In the genomic region with DNA sequence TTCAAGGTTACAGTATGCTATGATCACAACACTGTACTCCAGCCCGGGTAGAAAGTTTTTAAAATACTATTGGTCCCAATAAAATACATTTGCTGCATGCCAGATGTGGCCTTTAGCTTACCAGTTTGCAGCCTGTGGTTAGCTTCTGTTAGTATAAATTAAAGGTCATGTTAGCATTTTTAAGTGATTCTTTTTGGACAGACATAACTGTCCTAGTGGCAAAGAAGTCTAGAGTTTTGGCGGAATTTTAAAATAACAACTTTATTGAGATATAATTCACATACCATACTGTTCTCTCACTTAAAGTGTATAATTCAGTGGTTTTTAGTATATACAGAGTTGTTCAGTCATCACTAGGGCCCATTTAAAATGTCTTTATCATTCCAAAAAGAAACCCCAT, we compare ENCODE assay signal across 17 cellular contexts. TPM values are rescaled to one million over a fixed set of nuclear protein-coding genes. Genes with fewer than 3 reads are reported as not detected.
DNase-seq lines count a peak whose midpoint lies in the region; ATAC-seq and TF ChIP-seq lines count a peak whose summit lies in the region.
"Had no signal": no experiment of that assay in that cellular context is flagged by ENCODE, and none has a peak within 500 bp of the region (broad histone marks: within the 10 kb centered on the region; RNA-seq: fewer than 3 reads in every experiment).

No MANE protein-coding gene starts in this region.

- peak overlapping the region; percentile 41 for H3K27ac Mint-ChIP-seq in activated naive CD8-positive, alpha-beta T cell
- no peak overlapping the region for H3K27ac Mint-ChIP-seq in activated naive CD8-positive, alpha-beta T cell treated with anti-CD3 and anti-CD28 coated beads, Interleukin-2, amount 50 U/mL, for 24 hours
- peak overlapping the region; percentile 65 for H3K27ac Mint-ChIP-seq in T-helper 17 cell

- H3K27me3 Mint-ChIP-seq in activated naive CD8-positive, alpha-beta T cell, result no peaks in the 10 kb centered on the region
- no peaks in the 10 kb centered on the region for H3K27me3 Mint-ChIP-seq in activated naive CD8-positive, alpha-beta T cell treated with anti-CD3 and anti-CD28 coated beads, Interleukin-2, amount 50 U/mL, for 24 hours
- no peaks in the 10 kb centered on the region for H3K27me3 Mint-ChIP-seq in T-helper 17 cell

- H3K4me1 Mint-ChIP-seq in activated naive CD8-positive, alpha-beta T cell (ENCODE audit: low read depth), result peaks cover 7% of the 10 kb centered on the region
- peaks cover 14% of the 10 kb centered on the region for H3K4me1 Mint-ChIP-seq in activated naive CD8-positive, alpha-beta T cell treated with anti-CD3 and anti-CD28 coated beads, Interleukin-2, amount 50 U/mL, for 24 hours
- H3K4me1 Mint-ChIP-seq in T-helper 17 cell, result peaks cover 4% of the 10 kb centered on the region

- ATAC-seq in activated naive CD8-positive, alpha-beta T cell treated with anti-CD3 and anti-CD28 coated beads, Interleukin-2, amount 50 U/mL, for 24 hours, result no peak
- no peak for ATAC-seq in T-helper 17 cell
- no peak for ATAC-seq in GM21717 (IDR thresholded peaks at IDR 0.05; ENCODE audit: unreplicated experiment)
- ATAC-seq: A549 had no signal

- no peak for DNase-seq in activated naive CD8-positive, alpha-beta T cell treated with anti-CD3 and anti-CD28 coated beads, Interleukin-2, amount 50 U/mL, for 24 hours
- DNase-seq in T-helper 17 cell (no peak), fibroblast of villous mesenchyme (ENCODE audit: low read depth) (peak; percentile 59), SKM-1 treated with dmso at 0.1 percent for 144 hours (lab: John Stamatoyannopoulos, UW; ENCODE audit: unreplicated experiment) (no peak), pons (ENCODE audit: low spot score) (no peak)
- DNase-seq: KG1, NCI-H1417, NCI-H187 treated with DMSO at 0.1 percent for 48 hours, NCI-H226, NCI-H524, NCI-H82, OCI-M1, Right ventricle myocardium superior had no signal

- H3K4me3 Mint-ChIP-seq in activated naive CD8-positive, alpha-beta T cell, result no peak overlapping the region
- H3K4me3 Mint-ChIP-seq in activated naive CD8-positive, alpha-beta T cell treated with anti-CD3 and anti-CD28 coated beads, Interleukin-2, amount 50 U/mL, for 24 hours, result no peak overlapping the region
- H3K4me3 Mint-ChIP-seq in T-helper 17 cell, result no peak overlapping the region

- no peaks in the 10 kb centered on the region for H3K9me3 ChIP-seq in T-helper 17 cell (ENCODE audit: control insufficient read depth, low read length, poor library complexity, severe bottlenecking)
- H3K9me3 ChIP-seq: A549, BLaER1 had no signal

- H3K4me3 ChIP-seq in fibroblast of villous mesenchyme (ENCODE audit: low read depth, low read length), result no peak overlapping the region
- H3K4me3 ChIP-seq: A549, BLaER1 had no signal

- peaks cover 2% of the 10 kb centered on the region for H3K36me3 Mint-ChIP-seq in activated naive CD8-positive, alpha-beta T cell
- peaks cover 53% of the 10 kb centered on the region for H3K36me3 Mint-ChIP-seq in activated naive CD8-positive, alpha-beta T cell treated with anti-CD3 and anti-CD28 coated beads, Interleukin-2, amount 50 U/mL, for 24 hours (ENCODE audit: low read depth)
- peaks cover 2% of the 10 kb centered on the region for H3K36me3 Mint-ChIP-seq in T-helper 17 cell (ENCODE audit: low read depth)

- no peaks in the 10 kb centered on the region for H3K9me3 Mint-ChIP-seq in activated naive CD8-positive, alpha-beta T cell (ENCODE audit: low read depth)
- no peaks in the 10 kb centered on the region for H3K9me3 Mint-ChIP-seq in activated naive CD8-positive, alpha-beta T cell treated with anti-CD3 and anti-CD28 coated beads, Interleukin-2, amount 50 U/mL, for 24 hours

- no peak for TF ChIP-seq CTCF in fibroblast of villous mesenchyme (IDR thresholded peaks at IDR 0.05; ENCODE audit: insufficient read depth, low read depth, low read length)

RNA-seq across cellular contexts. Expression of a gene that starts 24.3 kb away (rescaled TPM):
- 10 to 100 TPM; 15.8 to 16.7 TPM for total RNA-seq in T-helper 17 cell
- 5.6 and 5.8 TPM in 2 replicates for total RNA-seq in fibroblast of villous mesenchyme

RNA-seq across cellular contexts. Expression of a gene that starts 34.8 kb away (rescaled TPM):
- total RNA-seq in T-helper 17 cell (10 to 100 TPM; 92.5 to 94.9 TPM), fibroblast of villous mesenchyme (50.3 and 51.0 TPM in 2 replicates)

RNA-seq across cellular contexts. Expression of a gene that starts 59.4 kb away (rescaled TPM):
- total RNA-seq in T-helper 17 cell, result 10 to 100 TPM; 39.8 to 57.6 TPM
- total RNA-seq in fibroblast of villous mesenchyme, result 61.8 and 96.7 TPM in 2 replicates
